In genomic region chr3:42148982-42149432, GRCh38 we compare ENCODE assay signal across 8 cellular contexts. TPM values are rescaled to one million over a fixed set of nuclear protein-coding genes. Genes with fewer than 3 reads are reported as not detected.
DNase-seq lines count a peak whose midpoint lies in the region; ATAC-seq and TF ChIP-seq lines count a peak whose summit lies in the region.

No MANE protein-coding gene starts in this region.

- no peak overlapping the region for H3K4me3 ChIP-seq in BJ (ENCODE audit: low read depth, low read length)
- no peak overlapping the region for H3K4me3 ChIP-seq in OCI-LY1 (ENCODE audit: low read depth, low read length, poor library complexity, severe bottlenecking)
- peak overlapping the region; percentile 15 for H3K4me3 ChIP-seq in fibroblast of the aortic adventitia (ENCODE audit: low read depth, low read length)
- H3K4me3 ChIP-seq in neuron (ENCODE audit: low read length) = peak overlapping the region; percentile 17
- no peak overlapping the region for H3K4me3 ChIP-seq in naive thymus-derived CD4-positive, alpha-beta T cell (ENCODE audit: low read length)

- peak; percentile 12 for DNase-seq in BJ (ENCODE audit: low read depth)
- DNase-seq in fibroblast of the aortic adventitia (ENCODE audit: low read depth) = peak; percentile 86
- no peak for DNase-seq in NCI-H1092 (lab: John Stamatoyannopoulos, UW)
- DNase-seq in naive thymus-derived CD4-positive, alpha-beta T cell = no peak

- H3K27ac Mint-ChIP-seq in naive thymus-derived CD4-positive, alpha-beta T cell = no peak overlapping the region

- ATAC-seq in GM21528 (IDR thresholded peaks at IDR 0.05; ENCODE audit: low FRiP score, unreplicated experiment) (no peak), GM21423 (IDR thresholded peaks at IDR 0.05; ENCODE audit: unreplicated experiment) (no peak)
- ATAC-seq in naive thymus-derived CD4-positive, alpha-beta T cell = no peak

- TF ChIP-seq CTCF in BJ (IDR thresholded peaks at IDR 0.05; ENCODE audit: insufficient read depth, low read depth, low read length) (no peak), OCI-LY1 (IDR thresholded peaks at IDR 0.05; ENCODE audit: low read length) (no peak), fibroblast of the aortic adventitia (IDR thresholded peaks at IDR 0.05; ENCODE audit: insufficient read depth, low read length) (no peak)

- H2AFZ ChIP-seq in OCI-LY1 (ENCODE audit: low read length) = no peak overlapping the region
- no peak overlapping the region for H2AFZ ChIP-seq in neuron (ENCODE audit: low read depth, low read length)

- H3K4me1 ChIP-seq in OCI-LY1 (ENCODE audit: insufficient read depth, low read length, severe bottlenecking) = peaks cover 48% of the 10 kb centered on the region
- peaks cover 16% of the 10 kb centered on the region for H3K4me1 ChIP-seq in neuron (ENCODE audit: insufficient read depth, low read length)
- no peaks in the 10 kb centered on the region for H3K4me1 ChIP-seq in naive thymus-derived CD4-positive, alpha-beta T cell (ENCODE audit: control insufficient read depth in 2 of 2, insufficient read depth in 2 of 2, low read length in 2 of 2)

- POLR2A ChIA-PET in BJ (lab: Charles Lee) = no interaction called here
- POLR2A ChIA-PET in naive thymus-derived CD4-positive, alpha-beta T cell (lab: Charles Lee) = no interaction called here

- no peaks in the 10 kb centered on the region for H3K27me3 Mint-ChIP-seq in naive thymus-derived CD4-positive, alpha-beta T cell

- H3K36me3 ChIP-seq in BJ (ENCODE audit: control insufficient read depth, insufficient read depth, low read length) (no peaks in the 10 kb centered on the region), OCI-LY1 (ENCODE audit: insufficient read depth, low read length) (0 out of 2 replicates have a peak, but pooled peaks cover 4% of the 10 kb centered on the region), neuron (ENCODE audit: insufficient read depth, low read length) (no peaks in the 10 kb centered on the region)
- H3K36me3 ChIP-seq in naive thymus-derived CD4-positive, alpha-beta T cell (ENCODE audit: control insufficient read depth in 2 of 3, insufficient read depth in 3 of 3, low read length in 3 of 3) = no peaks in the 10 kb centered on the region

- no peaks in the 10 kb centered on the region for H3F3A ChIP-seq in OCI-LY1 (ENCODE audit: insufficient read depth, low read length)

- H3K4me1 Mint-ChIP-seq in naive thymus-derived CD4-positive, alpha-beta T cell = peaks cover 6 to 34% (median 25%) of the 10 kb centered on the region in 7 donors

- H3K36me3 Mint-ChIP-seq in naive thymus-derived CD4-positive, alpha-beta T cell = peaks cover 0 to 20% (median 0%) of the 10 kb centered on the region in 5 donors

- H3K27me3 ChIP-seq in BJ (ENCODE audit: control insufficient read depth, insufficient read depth, low read length) (no peaks in the 10 kb centered on the region), OCI-LY1 (ENCODE audit: insufficient read depth, low read length) (no peaks in the 10 kb centered on the region), neuron (ENCODE audit: insufficient read depth, low read length) (no peaks in the 10 kb centered on the region)
- H3K27me3 ChIP-seq in naive thymus-derived CD4-positive, alpha-beta T cell (ENCODE audit: control insufficient read depth in 2 of 2, insufficient read depth in 2 of 2, low read length in 2 of 2) = no peaks in the 10 kb centered on the region

- H3K9me3 Mint-ChIP-seq in naive thymus-derived CD4-positive, alpha-beta T cell = no peaks in the 10 kb centered on the region

- H3K79me2 ChIP-seq in OCI-LY1 (ENCODE audit: insufficient read depth, low read length) = 0 out of 2 replicates have a peak, but pooled peaks cover 9% of the 10 kb centered on the region

- no peaks in the 10 kb centered on the region for H4K20me1 ChIP-seq in OCI-LY1 (ENCODE audit: insufficient read depth, low read length)

- CTCF ChIA-PET in BJ (lab: Yijun Ruan, JAX) = interaction anchor here (1.0 kb wide), 1 partner anchor 35 kb away, joined by 3 read pairs; no protein-coding TSS in a partner anchor
- CTCF ChIA-PET in naive thymus-derived CD4-positive, alpha-beta T cell (lab: Charles Lee) = no interaction called here

- no peaks in the 10 kb centered on the region for H3K9me3 ChIP-seq in OCI-LY1 (ENCODE audit: low read length)
- H3K9me3 ChIP-seq in neuron (ENCODE audit: low read length) = no peaks in the 10 kb centered on the region
- no peaks in the 10 kb centered on the region for H3K9me3 ChIP-seq in naive thymus-derived CD4-positive, alpha-beta T cell (ENCODE audit: control insufficient read depth in 2 of 3, low read length in 3 of 3)

- H3K4me2 ChIP-seq in OCI-LY1 (ENCODE audit: low read length) = peak overlapping the region; percentile 36

- H3K4me3 Mint-ChIP-seq in naive thymus-derived CD4-positive, alpha-beta T cell = no peak overlapping the region

- H3K9me2 ChIP-seq in OCI-LY1 (ENCODE audit: low read depth, low read length) = no peaks in the 10 kb centered on the region

- intact Hi-C loops in naive thymus-derived CD4-positive, alpha-beta T cell (cut with micrococcal nuclease) = no loop called here

- no peak overlapping the region for H3K9ac ChIP-seq in OCI-LY1 (ENCODE audit: low read length)

- peak overlapping the region; percentile 72 for H3K27ac ChIP-seq in OCI-LY1 (ENCODE audit: low read depth, low read length, poor library complexity, severe bottlenecking)
- no peak overlapping the region for H3K27ac ChIP-seq in naive thymus-derived CD4-positive, alpha-beta T cell (ENCODE audit: low read depth, low read length)

RNA-seq across cellular contexts. Expression of gene TRAK1, which starts 57.9 kb away (rescaled TPM):
- polyA plus RNA-seq in BJ (2011; rRNA removed) = 26.1 and 36.3 TPM in 2 replicates
- 31.1 and 31.8 TPM in 2 replicates for polyA minus RNA-seq in BJ (2011; rRNA and poly(A)+ RNA removed)
- 23.2 and 51.6 TPM in 2 replicates for total RNA-seq in fibroblast of the aortic adventitia (ENCODE audit: low replicate concordance)
- 10 to 100 TPM; 13.2 to 30.4 (median 20.4) TPM for total RNA-seq in naive thymus-derived CD4-positive, alpha-beta T cell
- 1 to 10 TPM; 4.8 to 5.8 TPM for polyA plus RNA-seq in naive thymus-derived CD4-positive, alpha-beta T cell

Comparison
In these comparisons a context has a peak if more than half of its experiments do, and no peak if none do; other contexts are left out.
1. DNase-seq: peak in BJ (single experiment) and fibroblast of the aortic adventitia (single experiment); none in NCI-H1092 (single experiment) and naive thymus-derived CD4-positive, alpha-beta T cell (0 of 9).
2. H3K4me3 ChIP-seq: peak in fibroblast of the aortic adventitia (single experiment) and neuron (single experiment); none in BJ (single experiment), OCI-LY1 (single experiment) and naive thymus-derived CD4-positive, alpha-beta T cell (single experiment).